ENCODE assay signal across 10 cellular contexts in genomic region chr3:129045675-129046036, GRCh38. TPM values are rescaled to one million over a fixed set of nuclear protein-coding genes. Genes with fewer than 3 reads are reported as not detected.
DNase-seq lines count a peak whose midpoint lies in the region; ATAC-seq and TF ChIP-seq lines count a peak whose summit lies in the region.
"Had no signal": no experiment of that assay in that cellular context is flagged by ENCODE, and none has a peak within 500 bp of the region (broad histone marks: within the 10 kb centered on the region; RNA-seq: fewer than 3 reads in every experiment).

No MANE protein-coding gene starts in this region.

- H3K4me1 Mint-ChIP-seq in type B pancreatic cell (ENCODE audit: unreplicated experiment): no peaks in the 10 kb centered on the region

- no peak overlapping the region for H3K27ac Mint-ChIP-seq in type B pancreatic cell

- DNase-seq in GM13976 (ENCODE audit: low spot score): peak; percentile 58
- peak; percentile 65 for DNase-seq in activated T-cell treated with anti-CD3 and anti-CD28 coated beads, Interleukin-2, amount 50 U/mL, for 1 hour
- peak; percentile 50 for DNase-seq in germinal center (ENCODE audit: low spot score)
- DNase-seq in stimulated activated CD4-positive, alpha-beta T cell treated with anti-CD3 and anti-CD28 coated beads, Interleukin-12 subunit alpha, Interleukin-12 subunit beta, amount 100 ng/mL, for 4 hours: peak; percentile 29
- no peak for DNase-seq in type B pancreatic cell (ENCODE audit: extremely low spot score, unreplicated experiment)
- no peak for DNase-seq in amniotic stem cell (lab: John Stamatoyannopoulos, UW)
- DNase-seq in DMS 273 treated with DMSO at 0.1 percent for 48 hours (lab: John Stamatoyannopoulos, UW): no peak
- DNase-seq: adrenal gland, NCI-H69 had no signal

- peaks cover 7% of the 10 kb centered on the region for H3K9me3 Mint-ChIP-seq in type B pancreatic cell

- in situ Hi-C loops in GM13976 (cut with MboI; ENCODE audit: low sequenced_read_pairs, unreplicated experiment): no loop called here

- no peak for ATAC-seq in GM18520 (IDR thresholded peaks at IDR 0.05; ENCODE audit: unreplicated experiment)

- no peaks in the 10 kb centered on the region for H3K36me3 Mint-ChIP-seq in type B pancreatic cell

- peaks cover 18% of the 10 kb centered on the region for H3K27me3 Mint-ChIP-seq in type B pancreatic cell

- TF ChIP-seq CTCF in GM13976 (IDR thresholded peaks at IDR 0.05; ENCODE audit: borderline replicate concordance, control extremely low read depth, extremely low read depth, insufficient read depth, missing control alignments): no peak
- no peak for TF ChIP-seq CTCF in type B pancreatic cell (conservative IDR thresholded peaks at IDR 0.05)

- H3K4me3 Mint-ChIP-seq in type B pancreatic cell: no peak overlapping the region

RNA-seq across cellular contexts. Expression of gene GP9, which starts 14.9 kb away (rescaled TPM):
- not detected in 2 replicates for total RNA-seq in type B pancreatic cell (ENCODE audit: low replicate concordance)
- total RNA-seq: adrenal gland had no signal

RNA-seq across cellular contexts. Expression of gene EFCC1, which starts 44.6 kb away (rescaled TPM):
- total RNA-seq in type B pancreatic cell (ENCODE audit: low replicate concordance): 0.29 and 2.2 TPM in 2 replicates

RNA-seq across cellular contexts. Expression of gene CFAP92, which starts 51.8 kb away (rescaled TPM):
- total RNA-seq in type B pancreatic cell (ENCODE audit: low replicate concordance): 4.4 and 4.5 TPM in 2 replicates

Comparison
In these comparisons a context has a peak if more than half of its experiments do, and no peak if none do; other contexts are left out.
1. DNase-seq: peak in GM13976 (single experiment), activated T-cell treated with anti-CD3 and anti-CD28 coated beads, Interleukin-2, amount 50 U/mL, for 1 hour (single experiment), germinal center (single experiment) and stimulated activated CD4-positive, alpha-beta T cell treated with anti-CD3 and anti-CD28 coated beads, Interleukin-12 subunit alpha, Interleukin-12 subunit beta, amount 100 ng/mL, for 4 hours (single experiment); none in type B pancreatic cell (single experiment), amniotic stem cell (single experiment) and DMS 273 treated with DMSO at 0.1 percent for 48 hours (single experiment).